ENCODE assay signal across 8 cellular contexts in genomic region chr1:207884276-207885029, GRCh38. TPM values are rescaled to one million over a fixed set of nuclear protein-coding genes. Genes with fewer than 3 reads are reported as not detected.
A peak's percentile ranks its signal among the peaks of the same experiment; 100 is the strongest.
DNase-seq lines count a peak whose midpoint lies in the region; ATAC-seq and TF ChIP-seq lines count a peak whose summit lies in the region.

No MANE protein-coding gene starts in this region.

- no peak overlapping the region for H3K9ac ChIP-seq in fibroblast of lung (ENCODE audit: insufficient read depth, low read length)

- POLR2A ChIA-PET in OCI-LY7 (lab: Charles Lee), result interaction anchor here (1.4 to 3.4 kb wide), 2 partner anchors 11 to 78 kb away, joined by 5 to 29 read pairs; no protein-coding TSS in a partner anchor

- no peaks in the 10 kb centered on the region for H3K27me3 ChIP-seq in fibroblast of lung (ENCODE audit: control insufficient read depth, insufficient read depth, low read length)

- no peaks in the 10 kb centered on the region for H3K9me3 Mint-ChIP-seq in activated CD4-positive, alpha-beta T cell treated with anti-CD3 and anti-CD28 coated beads, Interleukin-2, amount 10 ng/mL, durations not matched to agents 24 days and 14 days
- no peaks in the 10 kb centered on the region for H3K9me3 Mint-ChIP-seq in stimulated activated effector memory CD8-positive, alpha-beta T cell treated with anti-CD3 and anti-CD28 coated beads, Interleukin-12 subunit alpha, Interleukin-12 subunit beta, amount 100 ng/mL, for 72 hours

- DNase-seq in activated CD4-positive, alpha-beta T cell treated with anti-CD3 and anti-CD28 coated beads, Interleukin-2, amount 10 ng/mL, durations not matched to agents 24 days and 14 days, result no peak
- DNase-seq in activated CD4-positive, alpha-beta T cell treated with anti-CD3 and anti-CD28 coated beads for 1 hour, result no peak
- no peak for DNase-seq in OCI-LY7 (ENCODE audit: low spot score)
- DNase-seq in fibroblast of lung (ENCODE audit: low read depth in 2 of 2), result no peak
- no peak for DNase-seq in stimulated activated effector memory CD8-positive, alpha-beta T cell treated with anti-CD3 and anti-CD28 coated beads, Interleukin-12 subunit alpha, Interleukin-12 subunit beta, amount 100 ng/mL, for 72 hours (ENCODE audit: low spot score in 2 of 2)

- no peaks in the 10 kb centered on the region for H4K20me1 ChIP-seq in OCI-LY7 (ENCODE audit: insufficient read depth, low read length)
- no peaks in the 10 kb centered on the region for H4K20me1 ChIP-seq in fibroblast of lung (ENCODE audit: control insufficient read depth, extremely low read depth, insufficient read depth, low read length)

- no peak overlapping the region for H3K4me3 ChIP-seq in OCI-LY7 (ENCODE audit: low read depth, low read length, poor library complexity, severe bottlenecking)
- H3K4me3 ChIP-seq in fibroblast of lung (replicated peaks in 1 of 4; ENCODE audit: control extremely low read depth in 1 of 4, insufficient read depth in 1 of 4, low read depth in 3 of 4, low read length in 4 of 4), result no peak overlapping the region

- H3K27ac Mint-ChIP-seq in activated CD4-positive, alpha-beta T cell treated with anti-CD3 and anti-CD28 coated beads, Interleukin-2, amount 10 ng/mL, durations not matched to agents 24 days and 14 days, result peak overlapping the region; percentile 97
- H3K27ac Mint-ChIP-seq in stimulated activated effector memory CD8-positive, alpha-beta T cell treated with anti-CD3 and anti-CD28 coated beads, Interleukin-12 subunit alpha, Interleukin-12 subunit beta, amount 100 ng/mL, for 72 hours, result peak overlapping the region; percentile 94

- no peaks in the 10 kb centered on the region for H3K9me2 ChIP-seq in OCI-LY7 (ENCODE audit: insufficient read depth, low read length)

- H3K36me3 ChIP-seq in OCI-LY7 (ENCODE audit: insufficient read depth, low read length), result no peaks in the 10 kb centered on the region
- no peaks in the 10 kb centered on the region for H3K36me3 ChIP-seq in fibroblast of lung (ENCODE audit: control insufficient read depth, insufficient read depth, low read length)

- H2AFZ ChIP-seq in OCI-LY7 (ENCODE audit: low read length) (peak overlapping the region; percentile 60; the same call in 1 of the 2 replicates), fibroblast of lung (ENCODE audit: low read length) (peak overlapping the region; percentile 92)

- H3K4me2 ChIP-seq in OCI-LY7 (ENCODE audit: low read length) (no peak overlapping the region), fibroblast of lung (ENCODE audit: extremely low read depth, insufficient read depth, low read length) (no peak overlapping the region)

- no TSS peak for BruUV-seq in OCI-LY7 (replicated peaks; lab: Mats Ljungman, UMichigan)

- H3K27ac ChIP-seq in OCI-LY7 (ENCODE audit: low read depth, low read length, poor library complexity, severe bottlenecking), result no peak overlapping the region
- H3K27ac ChIP-seq in fibroblast of lung (ENCODE audit: insufficient read depth, low read length), result no peak overlapping the region

- no peak for ATAC-seq in stimulated activated effector memory CD8-positive, alpha-beta T cell treated with anti-CD3 and anti-CD28 coated beads, Interleukin-12 subunit alpha, Interleukin-12 subunit beta, amount 100 ng/mL, for 72 hours
- no peak for ATAC-seq in HG03520 (IDR thresholded peaks at IDR 0.05; ENCODE audit: unreplicated experiment)
- no peak for ATAC-seq in GM19452 (IDR thresholded peaks at IDR 0.05; ENCODE audit: unreplicated experiment)
- ATAC-seq in GM19463 (IDR thresholded peaks at IDR 0.05; ENCODE audit: unreplicated experiment), result no peak

- no peaks in the 10 kb centered on the region for H3K27me3 Mint-ChIP-seq in activated CD4-positive, alpha-beta T cell treated with anti-CD3 and anti-CD28 coated beads, Interleukin-2, amount 10 ng/mL, durations not matched to agents 24 days and 14 days

- CTCF ChIA-PET in OCI-LY7 (lab: Charles Lee; ENCODE audit: unreplicated experiment), result interaction anchor here (0.9 to 2.1 kb wide), 5 partner anchors 8 to 94 kb away, joined by 3 to 18 read pairs (median 4); no protein-coding TSS in a partner anchor

- peak overlapping the region; percentile 78 for H3K4me3 Mint-ChIP-seq in activated CD4-positive, alpha-beta T cell treated with anti-CD3 and anti-CD28 coated beads, Interleukin-2, amount 10 ng/mL, durations not matched to agents 24 days and 14 days
- peak overlapping the region; percentile 73 for H3K4me3 Mint-ChIP-seq in stimulated activated effector memory CD8-positive, alpha-beta T cell treated with anti-CD3 and anti-CD28 coated beads, Interleukin-12 subunit alpha, Interleukin-12 subunit beta, amount 100 ng/mL, for 72 hours

- H3K9me3 ChIP-seq in OCI-LY7 (ENCODE audit: low read length) (no peaks in the 10 kb centered on the region), fibroblast of lung (ENCODE audit: control insufficient read depth, insufficient read depth, low read depth, low read length) (no peaks in the 10 kb centered on the region)

- TF ChIP-seq CTCF in OCI-LY7 (conservative IDR thresholded peaks at IDR 0.05; ENCODE audit: low read length) (no peak), fibroblast of lung (conservative IDR thresholded peaks at IDR 0.05 in 1 of 2, IDR thresholded peaks at IDR 0.05 in 1 of 2; ENCODE audit: low read depth in 1 of 2, low read length in 2 of 2) (no peak)

- intact Hi-C loops in activated CD4-positive, alpha-beta T cell treated with anti-CD3 and anti-CD28 coated beads, Interleukin-2, amount 10 ng/mL, durations not matched to agents 24 days and 14 days (cut with micrococcal nuclease), result loop anchor here (1.0 to 10.0 kb wide), 3 partner anchors 75 to 360 kb away; partner anchors contain the start of gene PLXNA2
- intact Hi-C loops in OCI-LY7 (cut with micrococcal nuclease; ENCODE audit: unreplicated experiment), result loop anchor here (1.0 kb wide), 1 partner anchor 79 kb away; no protein-coding TSS in a partner anchor

- no peaks in the 10 kb centered on the region for H3K79me2 ChIP-seq in OCI-LY7 (ENCODE audit: insufficient read depth, low read depth, low read length)
- no peaks in the 10 kb centered on the region for H3K79me2 ChIP-seq in fibroblast of lung (ENCODE audit: control insufficient read depth, insufficient read depth, low read length)

- H3K4me1 ChIP-seq in OCI-LY7 (ENCODE audit: insufficient read depth, low read length, poor library complexity, severe bottlenecking) (no peaks in the 10 kb centered on the region), fibroblast of lung (ENCODE audit: control insufficient read depth, extremely low read depth, insufficient read depth, low read length) (peaks cover 17% of the 10 kb centered on the region)

- H3K4me1 Mint-ChIP-seq in activated CD4-positive, alpha-beta T cell treated with anti-CD3 and anti-CD28 coated beads, Interleukin-2, amount 10 ng/mL, durations not matched to agents 24 days and 14 days, result peaks cover 36% of the 10 kb centered on the region
- H3K4me1 Mint-ChIP-seq in stimulated activated effector memory CD8-positive, alpha-beta T cell treated with anti-CD3 and anti-CD28 coated beads, Interleukin-12 subunit alpha, Interleukin-12 subunit beta, amount 100 ng/mL, for 72 hours, result peaks cover 39% of the 10 kb centered on the region

- H3K36me3 Mint-ChIP-seq in activated CD4-positive, alpha-beta T cell treated with anti-CD3 and anti-CD28 coated beads, Interleukin-2, amount 10 ng/mL, durations not matched to agents 24 days and 14 days (ENCODE audit: low read depth), result no peaks in the 10 kb centered on the region
- H3K36me3 Mint-ChIP-seq in stimulated activated effector memory CD8-positive, alpha-beta T cell treated with anti-CD3 and anti-CD28 coated beads, Interleukin-12 subunit alpha, Interleukin-12 subunit beta, amount 100 ng/mL, for 72 hours, result no peaks in the 10 kb centered on the region

RNA-seq across cellular contexts. Expression of gene CD34, which starts 26.5 kb away (rescaled TPM):
- total RNA-seq in activated CD4-positive, alpha-beta T cell treated with anti-CD3 and anti-CD28 coated beads, Interleukin-2, amount 10 ng/mL, durations not matched to agents 24 days and 14 days, result not detected in 2 replicates
- not detected in 2 replicates for total RNA-seq in OCI-LY7 (2014; rRNA removed; shearing (Covaris generic))
- total RNA-seq in OCI-LY7 (2022), result not detected in 2 replicates
- under 0.01 and 0.26 TPM in 2 replicates for total RNA-seq in fibroblast of lung
- 0.51 and 0.72 TPM in 2 replicates for polyA plus RNA-seq in fibroblast of lung
- 0.33 and 0.53 TPM in 2 replicates for polyA plus RNA-seq in fibroblast of lung (2012)
- polyA minus RNA-seq in fibroblast of lung (ENCODE audit: low replicate concordance), result 0.33 TPM in 1 of 2 replicates, not detected in the other
